ENCODE assay signal across 25 cellular contexts in the genomic region with DNA sequence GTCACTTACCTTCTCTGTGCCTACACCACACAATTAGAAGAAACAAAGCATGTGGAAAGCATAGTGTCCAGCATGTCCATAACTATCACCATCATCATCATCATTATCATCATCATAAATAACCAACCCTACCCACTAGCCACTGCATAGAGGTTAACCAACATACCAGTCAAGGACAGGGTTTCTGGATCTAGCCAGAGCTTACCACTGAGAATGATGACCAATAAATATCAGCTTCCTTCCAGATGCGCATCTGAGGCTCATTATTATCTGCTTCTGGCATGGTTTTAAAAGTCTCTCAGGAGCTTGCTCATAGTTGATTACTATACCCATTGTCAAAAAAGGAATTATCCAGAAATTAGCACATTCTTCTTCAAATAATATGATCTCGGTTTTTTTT.
"Had no signal": no experiment of that assay in that cellular context is flagged by ENCODE, and none has a peak within 500 bp of the region (broad histone marks: within the 10 kb centered on the region; RNA-seq: fewer than 3 reads in every experiment).

No MANE protein-coding gene starts in this region.

- DNase-seq: activated CD4-positive, alpha-beta memory T cell treated with anti-CD3 and anti-CD28 coated beads, Interleukin-2, amount 10 ng/mL, durations not matched to agents 7 days and 5 days; activated CD4-positive, alpha-beta T cell treated with anti-CD3 and anti-CD28 coated beads for 1 hour; activated CD4-positive, alpha-beta T cell treated with anti-CD3 and anti-CD28 coated beads for 4 hours; activated CD4-positive, alpha-beta T cell treated with anti-CD3 and anti-CD28 coated beads, Interleukin-2, amount 10 ng/mL, durations not matched to agents 7 days and 5 days; activated CD4-positive, alpha-beta T cell treated with anti-CD3 and anti-CD28 coated beads, Interleukin-2, amount 50 U/mL, for 4 hours; activated CD8-positive, alpha-beta memory T cell treated with anti-CD3 and anti-CD28 coated beads, Interleukin-2, amount 50 U/mL, for 48 hours; activated gamma-delta T cell; activated naive CD4-positive, alpha-beta T cell; activated naive CD4-positive, alpha-beta T cell treated with anti-CD3 and anti-CD28 coated beads, Interleukin-2, amount 10 ng/mL, durations not matched to agents 7 days and 5 days; activated T-cell treated with anti-CD3 and anti-CD28 coated beads for 4 hours; activated T-cell treated with anti-CD3 and anti-CD28 coated beads, Interleukin-2, amount 50 U/mL, for 24 hours; activated T-cell treated with anti-CD3 and anti-CD28 coated beads, Interleukin-2, amount 50 U/mL, for 72 hours; amygdala; aorta; body of pancreas; central memory CD4-positive, alpha-beta T cell; cerebellar nuclear complex; colonic mucosa; effector CD8-positive, alpha-beta T cell; esophagus squamous epithelium; foreskin keratinocyte; head of caudate nucleus; hippocampal formation; T-helper 2 cell had no signal

- H3K4me3 ChIP-seq: body of pancreas, colonic mucosa, esophagus squamous epithelium had no signal

- ATAC-seq: activated T-cell treated with anti-CD3 and anti-CD28 coated beads, Interleukin-2, amount 50 U/mL, for 72 hours; body of pancreas; foreskin keratinocyte; WTC11 had no signal
